8 cellular contexts compared by ENCODE assay signal in genomic region chr6:28335564-28336283, GRCh38. TPM values are rescaled to one million over a fixed set of nuclear protein-coding genes. Genes with fewer than 3 reads are reported as not detected.
DNase-seq lines count a peak whose midpoint lies in the region; ATAC-seq and TF ChIP-seq lines count a peak whose summit lies in the region.

ZSCAN31 (minus strand) TSS chr6:28336148; CDS start chr6:28329683, 6,465 bp downstream.

- H3K27me3 ChIP-seq in GM23338 (ENCODE audit: insufficient read depth) (no peaks in the 10 kb centered on the region), SJSA1 (replicated peaks) (no peaks in the 10 kb centered on the region), neutrophil (no peaks in the 10 kb centered on the region)

- CTCF ChIA-PET in activated naive CD4-positive, alpha-beta T cell treated with anti-CD3 and anti-CD28 coated beads, Interleukin-2, amount 10 ng/mL, durations not matched to agents 7 days and 5 days (lab: Charles Lee) = interaction anchor here (0.7 kb wide), 1 partner anchor 400 kb away, joined by 3 read pairs; no protein-coding TSS in a partner anchor

- H3F3A ChIP-seq in GM23338 (replicated peaks; ENCODE audit: low read depth) = peaks cover 3% of the 10 kb centered on the region; the same call in 1 of the 2 replicates

- H3K36me3 ChIP-seq in GM23338 (ENCODE audit: insufficient read depth) (no peaks in the 10 kb centered on the region), SJSA1 (no peaks in the 10 kb centered on the region), neutrophil (no peaks in the 10 kb centered on the region)

- H3K4me3 ChIP-seq in GM23338 (peak within 1 kb of the TSS; percentile 73), LNCaP clone FGC (ENCODE audit: low read depth, low read length) (peak within 1 kb of the TSS; percentile 68), SJSA1 (peak within 1 kb of the TSS; percentile 50), neutrophil (ENCODE audit: low read depth in 1 of 2, low read length in 1 of 2) (peak within 1 kb of the TSS; percentile 71 to 76)

- no peak within 1 kb of the TSS for H3K4me3 Mint-ChIP-seq in GM23338
- H3K4me3 Mint-ChIP-seq in activated naive CD4-positive, alpha-beta T cell treated with anti-CD3 and anti-CD28 coated beads, Interleukin-2, amount 10 ng/mL, durations not matched to agents 7 days and 5 days = no peak within 1 kb of the TSS

- TF ChIP-seq CTCF in GM23338 (conservative IDR thresholded peaks at IDR 0.05; ENCODE audit: low read depth in 2 of 2) (no peak), LNCaP clone FGC (IDR thresholded peaks at IDR 0.05; ENCODE audit: control insufficient read depth, extremely low read depth, insufficient read depth) (no peak), neutrophil (IDR thresholded peaks at IDR 0.05) (peak; percentile 7)

- no peaks in the 10 kb centered on the region for H4K20me1 ChIP-seq in GM23338 (replicated peaks; ENCODE audit: insufficient read depth)

- H3K4me1 Mint-ChIP-seq in GM23338 = peaks cover 9% of the 10 kb centered on the region
- H3K4me1 Mint-ChIP-seq in activated naive CD4-positive, alpha-beta T cell treated with anti-CD3 and anti-CD28 coated beads, Interleukin-2, amount 10 ng/mL, durations not matched to agents 7 days and 5 days = no peaks in the 10 kb centered on the region

- H3K36me3 Mint-ChIP-seq in GM23338 (ENCODE audit: low read depth) = no peaks in the 10 kb centered on the region; the same call in 2 of the 3 replicates
- peaks cover 3% of the 10 kb centered on the region for H3K36me3 Mint-ChIP-seq in activated naive CD4-positive, alpha-beta T cell treated with anti-CD3 and anti-CD28 coated beads, Interleukin-2, amount 10 ng/mL, durations not matched to agents 7 days and 5 days

- H3K4me1 ChIP-seq in GM23338 (ENCODE audit: insufficient read depth) = peaks cover 9% of the 10 kb centered on the region
- H3K4me1 ChIP-seq in SJSA1 (replicated peaks) = peaks cover 12% of the 10 kb centered on the region
- H3K4me1 ChIP-seq in neutrophil (ENCODE audit: control insufficient read depth in 1 of 2, insufficient read depth in 1 of 2, low read depth in 1 of 2, low read length in 1 of 2) = peaks cover 12 to 18% of the 10 kb centered on the region in 2 experiments

- no peaks in the 10 kb centered on the region for H3K9me2 ChIP-seq in GM23338 (ENCODE audit: insufficient read depth)

- H3K9me3 ChIP-seq in SJSA1 (replicated peaks) (no peaks in the 10 kb centered on the region), neutrophil (peaks cover 4% of the 10 kb centered on the region)

- peak; percentile 95 for ATAC-seq in GM23338

- H3K27ac Mint-ChIP-seq in GM23338 = no peak within 1 kb of the TSS
- H3K27ac Mint-ChIP-seq in activated naive CD4-positive, alpha-beta T cell treated with anti-CD3 and anti-CD28 coated beads, Interleukin-2, amount 10 ng/mL, durations not matched to agents 7 days and 5 days = no peak within 1 kb of the TSS

- H3K27me3 Mint-ChIP-seq in GM23338 (ENCODE audit: insufficient read depth, low read depth, poor library complexity) = no peaks in the 10 kb centered on the region
- no peaks in the 10 kb centered on the region for H3K27me3 Mint-ChIP-seq in activated naive CD4-positive, alpha-beta T cell treated with anti-CD3 and anti-CD28 coated beads, Interleukin-2, amount 10 ng/mL, durations not matched to agents 7 days and 5 days

- H3K79me2 ChIP-seq in GM23338 (replicated peaks; ENCODE audit: insufficient read depth) = 0 out of 2 replicates have a peak, but pooled peaks cover 4% of the 10 kb centered on the region

- H3K4me2 ChIP-seq in GM23338 = peak within 1 kb of the TSS; percentile 83

- H3K9me3 Mint-ChIP-seq in GM23338 = no peaks in the 10 kb centered on the region
- H3K9me3 Mint-ChIP-seq in activated naive CD4-positive, alpha-beta T cell treated with anti-CD3 and anti-CD28 coated beads, Interleukin-2, amount 10 ng/mL, durations not matched to agents 7 days and 5 days = peaks cover 15% of the 10 kb centered on the region

- DNase-seq in EH (ENCODE audit: low read depth) = peak; percentile 99
- DNase-seq in GM23338 (ENCODE audit: low spot score) = peak; percentile 98
- peak; percentile 97 for DNase-seq in LNCaP clone FGC (ENCODE audit: low read depth)
- peak; percentile 97 for DNase-seq in SJSA1 (ENCODE audit: low read depth in 1 of 2, low spot score in 2 of 2)
- peak; percentile 80 for DNase-seq in activated naive CD4-positive, alpha-beta T cell treated with anti-CD3 and anti-CD28 coated beads, Interleukin-2, amount 10 ng/mL, durations not matched to agents 7 days and 5 days
- peak; percentile 84 for DNase-seq in germinal center (ENCODE audit: low spot score)
- peak; percentile 95 for DNase-seq in superior temporal gyrus (ENCODE audit: extremely low spot score)

- H2AFZ ChIP-seq in GM23338 = no peak within 1 kb of the TSS

- peak within 1 kb of the TSS; percentile 98 for H3K27ac ChIP-seq in GM23338 (ENCODE audit: low read depth)
- peak within 1 kb of the TSS; percentile 96 for H3K27ac ChIP-seq in SJSA1
- H3K27ac ChIP-seq in neutrophil = peak within 1 kb of the TSS; percentile 82

TF ChIP-seq in GM23338, 12 proteins besides CTCF, POLR2A, EP300 and RAD21 (continues in another document):
- TF ChIP-seq JUNB (IDR thresholded peaks at IDR 0.05; ENCODE audit: unreplicated experiment) (no peak), EZH2phosphoT487 (IDR thresholded peaks at IDR 0.05; ENCODE audit: unreplicated experiment) (no peak), ZNF114 (CRISPR knock-in tag; IDR thresholded peaks at IDR 0.05) (no peak), POLR2AphosphoS5 (IDR thresholded peaks at IDR 0.05; ENCODE audit: low read depth) (peak; percentile 78), STAT1 (IDR thresholded peaks at IDR 0.05; ENCODE audit: unreplicated experiment) (no peak), ETS1 (IDR thresholded peaks at IDR 0.05) (no peak)

RNA-seq across cellular contexts. Expression of gene ZSCAN31, which starts in this region (rescaled TPM):
- 4.7 and 12.1 TPM in 2 replicates for total RNA-seq in GM23338 (2014; rRNA removed; shearing (Covaris generic))
- polyA plus RNA-seq in GM23338 (2016; fragmentation: Nextera tagmentation; extraction: Ambion mirVana) = 2.8 and 3.1 TPM in 2 replicates
- 17.9 and 67.4 TPM in 2 replicates for total RNA-seq in SJSA1 (2014; rRNA removed; shearing (Covaris generic))

Comparison
In these comparisons a context has a peak if more than half of its experiments do, and no peak if none do; other contexts are left out.
1. Peak in every context shown above with its lines: DNase-seq, ATAC-seq, H3K4me3 ChIP-seq and H3K27ac ChIP-seq.